27 cellular contexts compared by ENCODE assay signal in genomic region chr16:8137581-8137980, GRCh38.
DNase-seq lines count a peak whose midpoint lies in the region; ATAC-seq, FAIRE-seq and TF ChIP-seq lines count a peak whose summit lies in the region.
"Had no signal": no experiment of that assay in that cellular context is flagged by ENCODE, and none has a peak within 500 bp of the region (broad histone marks: within the 10 kb centered on the region; RNA-seq: fewer than 3 reads in every experiment).

No MANE protein-coding gene starts in this region.

- H3K23me2 ChIP-seq in H9 (ENCODE audit: insufficient read length, low read depth, low read length, poor library complexity, severe bottlenecking): no peaks in the 10 kb centered on the region

- no peaks in the 10 kb centered on the region for H4K20me1 ChIP-seq in H9 (ENCODE audit: control insufficient read depth, insufficient read depth, insufficient read length)
- no peaks in the 10 kb centered on the region for H4K20me1 ChIP-seq in K562 (replicated peaks; ENCODE audit: control insufficient read depth, insufficient read depth, low read length)

- H3K23ac ChIP-seq in H9 (ENCODE audit: insufficient read length, low read depth, low read length): no peak overlapping the region

- no peaks in the 10 kb centered on the region for H3K27me3 ChIP-seq in H9 (ENCODE audit: insufficient read depth, low read length)
- peaks cover 2 to 12% of the 10 kb centered on the region in 2 experiments; a peak in 4 of 5 replicates for H3K27me3 ChIP-seq in K562 (ENCODE audit: control insufficient read depth in 2 of 2, insufficient read depth in 2 of 2, low read length in 2 of 2)
- no peaks in the 10 kb centered on the region for H3K27me3 ChIP-seq in transverse colon
- H3K27me3 ChIP-seq: MG63 had no signal

- no peak overlapping the region for H3K14ac ChIP-seq in H9 (ENCODE audit: insufficient read depth, low read length)

- no peak overlapping the region for H3K18ac ChIP-seq in H9 (ENCODE audit: insufficient read length, low read depth, low read length)

- H3K4me1 Mint-ChIP-seq in H9 (peaks cover 7% of the 10 kb centered on the region in 2 experiments), neural crest cell (peaks cover 7% of the 10 kb centered on the region)
- no peaks in the 10 kb centered on the region for H3K4me1 Mint-ChIP-seq in activated CD4-positive, alpha-beta memory T cell treated with anti-CD3 and anti-CD28 coated beads, Interleukin-2, amount 10 ng/mL, durations not matched to agents 7 days and 5 days

- BruUV-seq in K562 (replicated peaks; lab: Mats Ljungman, UMichigan): no TSS peak

- H2BK12ac ChIP-seq in H9 (ENCODE audit: insufficient read length, low read depth, low read length): no peak overlapping the region

- H3K36me3 Mint-ChIP-seq in H9 (ENCODE audit: insufficient read depth in 1 of 3, low read depth in 3 of 3) (no peaks in the 10 kb centered on the region), neural crest cell (ENCODE audit: low read depth) (no peaks in the 10 kb centered on the region)
- H3K36me3 Mint-ChIP-seq in activated CD4-positive, alpha-beta memory T cell treated with anti-CD3 and anti-CD28 coated beads, Interleukin-2, amount 10 ng/mL, durations not matched to agents 7 days and 5 days (ENCODE audit: low read depth): no peaks in the 10 kb centered on the region

- no peaks in the 10 kb centered on the region for H3K79me1 ChIP-seq in H9 (ENCODE audit: insufficient read depth, low read depth, low read length, poor library complexity, severe bottlenecking)

- H4K5ac ChIP-seq in H9 (ENCODE audit: insufficient read length, low read depth, low read length): no peak overlapping the region

- H3K56ac ChIP-seq in H9 (ENCODE audit: insufficient read length, low read depth, low read length): no peak overlapping the region

- H2AK5ac ChIP-seq in H9 (ENCODE audit: insufficient read length, low read length): no peak overlapping the region

- H3K4me3 Mint-ChIP-seq in H9 (no peak overlapping the region), neural crest cell (no peak overlapping the region)
- H3K4me3 Mint-ChIP-seq in activated CD4-positive, alpha-beta memory T cell treated with anti-CD3 and anti-CD28 coated beads, Interleukin-2, amount 10 ng/mL, durations not matched to agents 7 days and 5 days: no peak overlapping the region
- H3K4me3 Mint-ChIP-seq: HFFc6 had no signal

- in situ Hi-C loops in K562 (cut with MboI) (no loop called here), transverse colon (cut with MboI; ENCODE audit: low pct_ligation_motif_present in 1 of 4, low pct_unique_long_range_greater_than_20kb in 1 of 4, low sequenced_read_pairs in 3 of 4) (no loop called here)

- TF ChIP-seq POLR2A in K562 (conservative IDR thresholded peaks at IDR 0.05) (no peak), transverse colon (IDR thresholded peaks at IDR 0.05) (no peak)

- POLR2A ChIA-PET in K562 (lab: Yijun Ruan, JAX): interaction anchor here (0.6 to 1.9 kb wide), 5 partner anchors 9 to 518 kb away, joined by 3 to 5 read pairs (median 3); no protein-coding TSS in a partner anchor
- POLR2A ChIA-PET in activated CD4-positive, alpha-beta memory T cell treated with anti-CD3 and anti-CD28 coated beads, Interleukin-2, amount 10 ng/mL, durations not matched to agents 7 days and 5 days (lab: Charles Lee): no interaction called here

- no peaks in the 10 kb centered on the region for H3K36me3 ChIP-seq in K562 (ENCODE audit: control insufficient read depth, insufficient read depth, low read length)
- H3K36me3 ChIP-seq in transverse colon: no peaks in the 10 kb centered on the region
- H3K36me3 ChIP-seq: MG63 had no signal

- H3K9me3 Mint-ChIP-seq in H9 (no peaks in the 10 kb centered on the region), neural crest cell (no peaks in the 10 kb centered on the region)
- H3K9me3 Mint-ChIP-seq in activated CD4-positive, alpha-beta memory T cell treated with anti-CD3 and anti-CD28 coated beads, Interleukin-2, amount 10 ng/mL, durations not matched to agents 7 days and 5 days: peaks cover 21% of the 10 kb centered on the region

- FAIRE-seq in K562 (lab: Jason Lieb, UNC): peak; percentile 57
- FAIRE-seq: GM19239 had no signal

- H3K4me2 ChIP-seq in H9 (ENCODE audit: insufficient read depth, insufficient read length, low read length): no peak overlapping the region
- H3K4me2 ChIP-seq in K562 (ENCODE audit: insufficient read depth, low read length): no peak overlapping the region; the same call in 1 of the 2 replicates
- H3K4me2 ChIP-seq: SK-N-SH had no signal

- CTCF ChIA-PET in K562 (lab: Yijun Ruan, JAX; ENCODE audit: low intra/inter-chr PET ratio): no interaction called here
- CTCF ChIA-PET in activated CD4-positive, alpha-beta memory T cell treated with anti-CD3 and anti-CD28 coated beads, Interleukin-2, amount 10 ng/mL, durations not matched to agents 7 days and 5 days (lab: Charles Lee): interaction anchor here (0.7 kb wide), 1 partner anchor 1241 kb away, joined by 5 read pairs; no protein-coding TSS in a partner anchor

- no peak overlapping the region for H3K27ac Mint-ChIP-seq in H9
- peak overlapping the region; percentile 10 for H3K27ac Mint-ChIP-seq in neural crest cell (ENCODE audit: unreplicated experiment)
- no peak overlapping the region for H3K27ac Mint-ChIP-seq in activated CD4-positive, alpha-beta memory T cell treated with anti-CD3 and anti-CD28 coated beads, Interleukin-2, amount 10 ng/mL, durations not matched to agents 7 days and 5 days
- H3K27ac Mint-ChIP-seq: HFFc6 had no signal

- intact Hi-C loops in K562 (cut with micrococcal nuclease): no loop called here
- intact Hi-C loops in transverse colon (cut with DNase I; ENCODE audit: low total_unique reads): no loop called here

- H3K27me3 Mint-ChIP-seq in H9 (ENCODE audit: low read depth) (no peaks in the 10 kb centered on the region), neural crest cell (ENCODE audit: low read depth) (peaks cover 2% of the 10 kb centered on the region)
- no peaks in the 10 kb centered on the region for H3K27me3 Mint-ChIP-seq in activated CD4-positive, alpha-beta memory T cell treated with anti-CD3 and anti-CD28 coated beads, Interleukin-2, amount 10 ng/mL, durations not matched to agents 7 days and 5 days

- H3K9me3 ChIP-seq in H9 (ENCODE audit: control insufficient read depth, low read depth, low read length) (no peaks in the 10 kb centered on the region), K562 (replicated peaks; ENCODE audit: control insufficient read depth, insufficient read depth, low read depth, low read length) (no peaks in the 10 kb centered on the region), transverse colon (no peaks in the 10 kb centered on the region)
- H3K9me3 ChIP-seq: MG63, SK-N-SH had no signal

- H2AFZ ChIP-seq in H9 (ENCODE audit: low read length): peak overlapping the region; percentile 85
- H2AFZ ChIP-seq in K562 (ENCODE audit: low read depth, low read length): peak overlapping the region; percentile 62; the same call in 1 of the 2 replicates

- ATAC-seq in K562: peak; percentile 57; the same call in 1 of the 3 replicates
- ATAC-seq: PC-3 had no signal

- H2BK15ac ChIP-seq in H9 (ENCODE audit: low read depth, low read length): no peak overlapping the region

- TF ChIP-seq EP300 in K562 (IDR thresholded peaks at IDR 0.05; ENCODE audit: low read length): no peak
- TF ChIP-seq EP300 in transverse colon (IDR thresholded peaks at IDR 0.05; ENCODE audit: low read depth): no peak

- no peaks in the 10 kb centered on the region for H3K79me2 ChIP-seq in H9 (ENCODE audit: insufficient read depth, low read length)
- no peaks in the 10 kb centered on the region for H3K79me2 ChIP-seq in K562 (ENCODE audit: control insufficient read depth, insufficient read depth, low read length)

- no peaks in the 10 kb centered on the region for H3K9me1 ChIP-seq in K562 (ENCODE audit: control insufficient read depth, insufficient read depth, low read length)

- H2BK120ac ChIP-seq in H9 (ENCODE audit: low read depth, low read length, poor library complexity, severe bottlenecking): no peak overlapping the region

- TF ChIP-seq CTCF in H9 (conservative IDR thresholded peaks at IDR 0.05) (no peak), K562 (IDR thresholded peaks at IDR 0.05 in 2 of 3, conservative IDR thresholded peaks at IDR 0.05 in 1 of 3; ENCODE audit: insufficient read depth in 2 of 3, low read depth in 1 of 3, low read length in 3 of 3) (no peak), neural crest cell (conservative IDR thresholded peaks at IDR 0.05) (no peak), transverse colon (IDR thresholded peaks at IDR 0.05) (no peak)

- no peak overlapping the region for H3K9ac ChIP-seq in H9 (ENCODE audit: extremely low read depth, insufficient read length, low read length)
- no peak overlapping the region for H3K9ac ChIP-seq in K562 (ENCODE audit: insufficient read depth in 1 of 2, low read depth in 2 of 2, low read length in 2 of 2)
- H3K9ac ChIP-seq: SK-N-SH had no signal

- H3K4me3 ChIP-seq in K562 (no peak overlapping the region), transverse colon (no peak overlapping the region)
- H3K4me3 ChIP-seq: MG63 had no signal

- H4K91ac ChIP-seq in H9 (ENCODE audit: insufficient read length, low read depth, low read length): no peak overlapping the region

- no peak overlapping the region for H2BK20ac ChIP-seq in H9 (ENCODE audit: low read depth, low read length, poor library complexity, severe bottlenecking)

- no peak for TF ChIP-seq RAD21 in K562 (CRISPR knock-in tag; conservative IDR thresholded peaks at IDR 0.05 in 1 of 2, IDR thresholded peaks at IDR 0.05 in 1 of 2)

- no peak overlapping the region for H3T11ph ChIP-seq in H9 (ENCODE audit: low read length)

- H3K4me1 ChIP-seq in H9 (ENCODE audit: insufficient read depth, low read length) (no peaks in the 10 kb centered on the region; the same call in 1 of the 2 replicates), K562 (replicated peaks in 1 of 2; ENCODE audit: control insufficient read depth in 2 of 2, insufficient read depth in 2 of 2, low read length in 2 of 2) (peaks cover 0 to 2% of the 10 kb centered on the region in 2 experiments; a peak in 1 of 5 replicates), transverse colon (no peaks in the 10 kb centered on the region)

- peak; percentile 1 for DNase-seq in NCI-H187 treated with DMSO at 0.1 percent for 48 hours (lab: John Stamatoyannopoulos, UW)
- DNase-seq in NCI-H187 (lab: John Stamatoyannopoulos, UW): no peak
- no peak for DNase-seq in H9
- DNase-seq in K562 (ENCODE audit: extremely low read depth in 1 of 4, low spot score in 3 of 4): peak in 1 of 4 experiments; percentile 16
- no peak for DNase-seq in neural crest cell (ENCODE audit: low read depth, low spot score)
- DNase-seq in activated CD4-positive, alpha-beta memory T cell treated with anti-CD3 and anti-CD28 coated beads, Interleukin-2, amount 10 ng/mL, durations not matched to agents 7 days and 5 days: no peak
- DNase-seq in GDM1 (lab: John Stamatoyannopoulos, UW): no peak
- no peak for DNase-seq in transverse colon
- DNase-seq: 8988T; ACHN; Calu3; DMS79 treated with DMSO at 0.1 percent for 48 hours; H7; HFFc6; KG1; MG63; NCI-H1105 treated with DMSO at 0.1 percent for 48 hours; NCI-H1694; NCI-H2081 treated with DMSO at 0.1 percent for 48 hours; NCI-H226; NCI-H510A; NCI-H69; NK-92 treated with Interleukin-12 subunit alpha and Interleukin-12 subunit beta, amount 100 ng/mL, for 24 hours; PC-3; SK-N-SH; SW 1271 had no signal

- no CpG with 5 or more reads among the region's 9 CpGs for WGBS in H9 (ENCODE audit: extremely low coverage, insufficient read length, low lambda C conversion rate)
- 4% methylated on average over 9 of the region's 9 CpGs for WGBS in K562 (ENCODE audit: insufficient coverage, low coverage, missing lambda C conversion rate)
- WGBS in transverse colon (ENCODE audit: low coverage in 1 of 2), 2 donors: 62 to 67% methylated on average over 8 to 9 of the region's 9 CpGs

- H2BK5ac ChIP-seq in H9 (ENCODE audit: insufficient read length, low read length): no peak overlapping the region

- no peak overlapping the region for H3K27ac ChIP-seq in H9 (ENCODE audit: insufficient read length, low read depth, low read length)
- H3K27ac ChIP-seq in K562 (ENCODE audit: extremely low read depth, low read depth, low read length): no peak overlapping the region
- H3K27ac ChIP-seq in transverse colon: no peak overlapping the region

- no peak overlapping the region for H3K4ac ChIP-seq in H9 (ENCODE audit: low read depth, low read length)

- no peak overlapping the region for H4K8ac ChIP-seq in H9 (replicated peaks; ENCODE audit: insufficient read length, low read depth, low read length)
